Comparison of ENCODE assay signal across 22 cellular contexts in the genomic region with DNA sequence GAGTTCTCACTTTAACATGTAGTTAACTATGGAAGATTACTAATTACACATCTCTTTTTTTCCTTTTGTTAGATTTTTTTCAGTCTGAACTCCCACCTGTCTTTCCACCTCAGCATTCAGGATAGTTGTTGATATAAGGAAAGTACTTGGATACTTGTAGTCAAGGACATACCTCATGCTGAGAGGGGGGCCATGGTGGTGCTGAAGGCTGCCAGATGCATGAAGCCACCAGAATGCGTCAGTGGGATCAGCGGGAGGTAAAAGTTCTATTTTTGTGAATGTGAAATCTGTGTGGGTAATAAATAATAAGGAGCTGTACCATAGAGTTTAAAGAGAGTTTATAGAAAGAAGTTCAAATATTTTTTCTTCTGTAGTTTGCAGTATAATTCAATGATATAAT. TPM values are rescaled to one million over a fixed set of nuclear protein-coding genes. Genes with fewer than 3 reads are reported as not detected.
"Had no signal": no experiment of that assay in that cellular context is flagged by ENCODE, and none has a peak within 500 bp of the region (broad histone marks: within the 10 kb centered on the region; RNA-seq: fewer than 3 reads in every experiment).

No MANE protein-coding gene starts in this region.

- ATAC-seq: activated CD4-positive, alpha-beta T cell treated with anti-CD3 and anti-CD28 coated beads for 36 hours; activated CD8-positive, alpha-beta T cell treated with anti-CD3 and anti-CD28 coated beads, Interleukin-2, amount 10 ng/mL, durations not matched to agents 7 days and 5 days; activated naive CD8-positive, alpha-beta T cell treated with anti-CD3 and anti-CD28 coated beads, Interleukin-2, amount 50 U/mL, for 24 hours; effector memory CD8-positive, alpha-beta T cell; gastrocnemius medialis; heart right ventricle; left lobe of liver; mucosa of descending colon; natural killer cell treated with Interleukin-12 subunit alpha and Interleukin-12 subunit beta and Interleukin-15 and Interleukin-18, amount 100 ng/mL, for 72 hours; psoas muscle; right lobe of liver; stimulated activated memory B cell treated with anti-CD40 and anti-IgM and Interleukin-4, amounts not matched to agents 10 μg/mL and 1 μg/mL and 100 μg/mL, for 72 hours had no signal

- H3K4me3 ChIP-seq: gastrocnemius medialis, heart right ventricle, mucosa of descending colon, psoas muscle, right lobe of liver, spleen, tibial nerve, vagina had no signal

- H3K9me3 ChIP-seq: gastrocnemius medialis, heart right ventricle, mucosa of descending colon, psoas muscle, right lobe of liver, spleen, tibial nerve, vagina had no signal

- H3K36me3 ChIP-seq: gastrocnemius medialis, heart right ventricle, right lobe of liver, spleen, tibial nerve, vagina had no signal

- H3K4me1 ChIP-seq: gastrocnemius medialis, heart right ventricle, psoas muscle, right lobe of liver, spleen, tibial nerve, vagina had no signal

- DNase-seq: activated CD4-positive, alpha-beta T cell treated with anti-CD3 and anti-CD28 coated beads for 36 hours; activated CD8-positive, alpha-beta memory T cell treated with anti-CD3 and anti-CD28 coated beads, Interleukin-2, amount 50 U/mL, for 48 hours; activated CD8-positive, alpha-beta T cell treated with anti-CD3 and anti-CD28 coated beads, Interleukin-2, amount 10 ng/mL, durations not matched to agents 7 days and 5 days; activated naive CD4-positive, alpha-beta T cell; activated naive CD8-positive, alpha-beta T cell treated with anti-CD3 and anti-CD28 coated beads, Interleukin-2, amount 50 U/mL, for 24 hours; effector memory CD8-positive, alpha-beta T cell; gastrocnemius medialis; heart right ventricle; islet precursor cell; mucosa of descending colon; occipital lobe; psoas muscle; right lobe of liver; spleen; stimulated activated CD4-positive, alpha-beta T cell treated with anti-CD3 and anti-CD28 coated beads, Interleukin-1b, Interleukin-23, amount 100 ng/mL, for 48 hours had no signal

- H3K27me3 ChIP-seq: gastrocnemius medialis, heart right ventricle, right lobe of liver, spleen, tibial nerve, vagina had no signal

- H3K27ac ChIP-seq: epithelial cell of prostate, gastrocnemius medialis, heart right ventricle, psoas muscle, right lobe of liver, spleen, tibial nerve, vagina had no signal

RNA-seq across cellular contexts. Expression of a gene that starts 13.1 kb away (rescaled TPM):
- total RNA-seq: activated CD4-positive, alpha-beta T cell treated with anti-CD3 and anti-CD28 coated beads for 36 hours; activated CD8-positive, alpha-beta T cell treated with anti-CD3 and anti-CD28 coated beads, Interleukin-2, amount 10 ng/mL, durations not matched to agents 7 days and 5 days; astrocyte; gastrocnemius medialis; left lobe of liver; natural killer cell treated with Interleukin-12 subunit alpha and Interleukin-12 subunit beta and Interleukin-15 and Interleukin-18, amount 100 ng/mL, for 72 hours; psoas muscle; right lobe of liver; vagina had no signal
- polyA plus RNA-seq: heart right ventricle, psoas muscle had no signal
